10 cellular contexts compared by ENCODE assay signal in the genomic region with DNA sequence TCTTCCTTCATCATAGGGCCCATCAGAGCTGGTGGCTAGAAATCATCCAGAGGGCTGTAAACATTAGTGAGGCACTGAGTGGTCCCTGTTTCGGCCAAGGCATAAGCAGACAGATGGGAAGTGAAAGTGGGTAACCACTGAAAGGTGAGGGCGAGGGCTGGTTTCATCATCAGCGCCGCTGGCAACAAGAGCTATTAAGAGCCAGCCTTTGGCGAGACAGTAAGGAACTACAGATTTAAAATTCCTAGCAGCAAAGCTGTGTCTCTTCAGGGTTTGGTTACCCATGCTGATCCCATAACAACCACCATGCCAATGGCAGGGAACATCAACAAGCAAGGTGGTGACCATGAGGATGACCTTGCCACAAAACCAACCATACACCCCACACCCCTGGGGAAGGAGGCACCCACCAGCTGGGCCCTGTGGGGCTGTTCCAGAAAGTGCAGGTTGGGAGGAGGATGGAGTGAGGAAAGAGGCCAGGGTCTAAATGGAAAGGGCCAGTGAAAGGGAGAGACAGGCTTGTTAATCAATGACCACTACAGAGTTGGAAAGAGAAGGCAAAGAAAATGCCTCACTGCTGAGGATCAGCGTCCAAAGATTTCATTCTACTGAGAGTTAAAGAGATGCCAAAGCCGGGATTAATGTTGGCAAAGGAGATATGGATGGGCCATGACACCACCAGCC. TPM values are rescaled to one million over a fixed set of nuclear protein-coding genes. Genes with fewer than 3 reads are reported as not detected.
DNase-seq lines count a peak whose midpoint lies in the region; ATAC-seq and TF ChIP-seq lines count a peak whose summit lies in the region.
"Had no signal": no experiment of that assay in that cellular context is flagged by ENCODE, and none has a peak within 500 bp of the region (broad histone marks: within the 10 kb centered on the region; RNA-seq: fewer than 3 reads in every experiment).

No MANE protein-coding gene starts in this region.

- DNase-seq in CD8-positive, alpha-beta memory T cell: peak in 1 of 5 donors; percentile 41
- peak; percentile 46 for DNase-seq in GM19240 (ENCODE audit: insufficient read length, low spot score)
- DNase-seq in activated CD8-positive, alpha-beta T cell treated with anti-CD3 and anti-CD28 coated beads, Interleukin-2, amount 10 ng/mL, durations not matched to agents 7 days and 5 days: peak; percentile 55
- DNase-seq in stomach: no peak
- DNase-seq in nephron progenitor cell: no peak
- no peak for DNase-seq in uterus
- no peak for DNase-seq in right cardiac atrium
- DNase-seq: SJCRH30 had no signal

- no peak for TF ChIP-seq EP300 in stomach (IDR thresholded peaks at IDR 0.05)

- H3K27me3 ChIP-seq in CD8-positive, alpha-beta memory T cell (ENCODE audit: insufficient read depth, low read length, poor library complexity, severe bottlenecking): no peaks in the 10 kb centered on the region
- H3K27me3 ChIP-seq in stomach: peaks cover 0 to 5% (median 0%) of the 10 kb centered on the region in 3 donors
- no peaks in the 10 kb centered on the region for H3K27me3 ChIP-seq in uterus
- H3K27me3 ChIP-seq in right cardiac atrium (ENCODE audit: control insufficient read depth, insufficient read depth): no peaks in the 10 kb centered on the region

- peak overlapping the region; percentile 0 for H3K4me3 ChIP-seq in CD8-positive, alpha-beta memory T cell (ENCODE audit: low read length)
- H3K4me3 ChIP-seq in stomach (no peak overlapping the region), uterus (no peak overlapping the region), right cardiac atrium (ENCODE audit: low read length) (no peak overlapping the region)
- H3K4me3 ChIP-seq: SJCRH30, smooth muscle cell had no signal

- TF ChIP-seq CTCF in stomach (IDR thresholded peaks at IDR 0.05): no peak
- TF ChIP-seq CTCF in nephron progenitor cell (IDR thresholded peaks at IDR 0.05): no peak
- no peak for TF ChIP-seq CTCF in uterus (IDR thresholded peaks at IDR 0.05)

- ATAC-seq in HG03103 (IDR thresholded peaks at IDR 0.05; ENCODE audit: low read depth, unreplicated experiment): peak; percentile 57
- ATAC-seq in activated CD8-positive, alpha-beta T cell treated with anti-CD3 and anti-CD28 coated beads, Interleukin-2, amount 10 ng/mL, durations not matched to agents 7 days and 5 days: peak; percentile 47
- ATAC-seq in right cardiac atrium: no peak

- WGBS in stomach, 5 donors: 67 to 85% (median 84%) methylated on average over 7 of the region's 7 CpGs
- WGBS in right cardiac atrium: 89% methylated on average over 7 of the region's 7 CpGs

- intact Hi-C loops in stomach (cut with DNase I; ENCODE audit: low total_unique reads) (no loop called here), uterus (cut with DNase I; ENCODE audit: low total_unique reads) (no loop called here), right cardiac atrium (cut with DNase I) (no loop called here)

- H3K9me3 Mint-ChIP-seq in CD8-positive, alpha-beta memory T cell: no peaks in the 10 kb centered on the region
- H3K9me3 Mint-ChIP-seq in activated CD8-positive, alpha-beta T cell treated with anti-CD3 and anti-CD28 coated beads, Interleukin-2, amount 10 ng/mL, durations not matched to agents 7 days and 5 days (ENCODE audit: insufficient read depth): no peaks in the 10 kb centered on the region
- no peaks in the 10 kb centered on the region for H3K9me3 Mint-ChIP-seq in nephron progenitor cell

- peaks cover 0 to 5% (median 0%) of the 10 kb centered on the region in 3 donors for H3K36me3 Mint-ChIP-seq in CD8-positive, alpha-beta memory T cell
- H3K36me3 Mint-ChIP-seq in activated CD8-positive, alpha-beta T cell treated with anti-CD3 and anti-CD28 coated beads, Interleukin-2, amount 10 ng/mL, durations not matched to agents 7 days and 5 days (ENCODE audit: low read depth): peaks cover 6% of the 10 kb centered on the region
- H3K36me3 Mint-ChIP-seq in nephron progenitor cell (ENCODE audit: low read depth): no peaks in the 10 kb centered on the region

- CTCF ChIA-PET in CD8-positive, alpha-beta memory T cell (lab: Charles Lee): interaction anchor here (0.9 to 2.8 kb wide), 3 partner anchors 8 to 54 kb away, joined by 4 to 20 read pairs (median 5); no protein-coding TSS in a partner anchor
- CTCF ChIA-PET in activated CD8-positive, alpha-beta T cell treated with anti-CD3 and anti-CD28 coated beads, Interleukin-2, amount 10 ng/mL, durations not matched to agents 7 days and 5 days (lab: Charles Lee): interaction anchor here (1.0 to 15.2 kb wide), 5 partner anchors 8 to 248 kb away, joined by 3 to 335 read pairs (median 4); no protein-coding TSS in a partner anchor

- H3K4me1 ChIP-seq in CD8-positive, alpha-beta memory T cell (ENCODE audit: insufficient read depth, low read length): peaks cover 55% of the 10 kb centered on the region
- H3K4me1 ChIP-seq in stomach (peaks cover 0 to 19% (median 1%) of the 10 kb centered on the region in 4 donors), uterus (no peaks in the 10 kb centered on the region), right cardiac atrium (ENCODE audit: control insufficient read depth, insufficient read depth, low read length) (peaks cover 7% of the 10 kb centered on the region)

- peaks cover 0 to 3% of the 10 kb centered on the region in 2 donors for H3K27me3 Mint-ChIP-seq in CD8-positive, alpha-beta memory T cell
- peaks cover 13% of the 10 kb centered on the region for H3K27me3 Mint-ChIP-seq in activated CD8-positive, alpha-beta T cell treated with anti-CD3 and anti-CD28 coated beads, Interleukin-2, amount 10 ng/mL, durations not matched to agents 7 days and 5 days (ENCODE audit: low read depth)
- peaks cover 22% of the 10 kb centered on the region for H3K27me3 Mint-ChIP-seq in nephron progenitor cell (ENCODE audit: low read depth, poor library complexity)

- no peaks in the 10 kb centered on the region for H3K9me3 ChIP-seq in CD8-positive, alpha-beta memory T cell (ENCODE audit: low read length)
- H3K9me3 ChIP-seq in stomach (no peaks in the 10 kb centered on the region), uterus (no peaks in the 10 kb centered on the region), right cardiac atrium (ENCODE audit: control insufficient read depth, low read length) (no peaks in the 10 kb centered on the region)
- H3K9me3 ChIP-seq: SJCRH30 had no signal

- peaks cover 62 to 71% (median 66%) of the 10 kb centered on the region in 3 donors for H3K4me1 Mint-ChIP-seq in CD8-positive, alpha-beta memory T cell
- H3K4me1 Mint-ChIP-seq in activated CD8-positive, alpha-beta T cell treated with anti-CD3 and anti-CD28 coated beads, Interleukin-2, amount 10 ng/mL, durations not matched to agents 7 days and 5 days (ENCODE audit: low read depth): peaks cover 70% of the 10 kb centered on the region
- peaks cover 15% of the 10 kb centered on the region for H3K4me1 Mint-ChIP-seq in nephron progenitor cell

- H3K36me3 ChIP-seq in CD8-positive, alpha-beta memory T cell (ENCODE audit: insufficient read depth, low read length): no peaks in the 10 kb centered on the region
- H3K36me3 ChIP-seq in stomach: no peaks in the 10 kb centered on the region
- H3K36me3 ChIP-seq in uterus: no peaks in the 10 kb centered on the region
- H3K36me3 ChIP-seq: SJCRH30 had no signal

- POLR2A ChIA-PET in CD8-positive, alpha-beta memory T cell (lab: Charles Lee): interaction anchor here (0.6 to 1.0 kb wide), 2 partner anchors 8 to 100 kb away, joined by 3 to 4 read pairs; no protein-coding TSS in a partner anchor
- POLR2A ChIA-PET in activated CD8-positive, alpha-beta T cell treated with anti-CD3 and anti-CD28 coated beads, Interleukin-2, amount 10 ng/mL, durations not matched to agents 7 days and 5 days (lab: Charles Lee): interaction anchor here (2.9 kb wide), 1 partner anchor 9 kb away, joined by 25 read pairs; the partner anchor contains the start of gene SLC20A1

- H3K27ac Mint-ChIP-seq in CD8-positive, alpha-beta memory T cell: peak overlapping the region; percentile 26 to 99 (median 87)
- H3K27ac Mint-ChIP-seq in activated CD8-positive, alpha-beta T cell treated with anti-CD3 and anti-CD28 coated beads, Interleukin-2, amount 10 ng/mL, durations not matched to agents 7 days and 5 days: no peak overlapping the region
- no peak overlapping the region for H3K27ac Mint-ChIP-seq in nephron progenitor cell

- peak overlapping the region in 4 of 7 donors; percentile 40 to 89 (median 66) for H3K4me3 Mint-ChIP-seq in CD8-positive, alpha-beta memory T cell
- no peak overlapping the region for H3K4me3 Mint-ChIP-seq in activated CD8-positive, alpha-beta T cell treated with anti-CD3 and anti-CD28 coated beads, Interleukin-2, amount 10 ng/mL, durations not matched to agents 7 days and 5 days
- H3K4me3 Mint-ChIP-seq in nephron progenitor cell: no peak overlapping the region

- H3K27ac ChIP-seq in CD8-positive, alpha-beta memory T cell (ENCODE audit: low read depth, low read length): no peak overlapping the region
- H3K27ac ChIP-seq in stomach: no peak overlapping the region
- no peak overlapping the region for H3K27ac ChIP-seq in uterus
- H3K27ac ChIP-seq in right cardiac atrium (ENCODE audit: low read length): no peak overlapping the region
- H3K27ac ChIP-seq: SJCRH30 had no signal

- TF ChIP-seq POLR2A in stomach (IDR thresholded peaks at IDR 0.05) (no peak), uterus (IDR thresholded peaks at IDR 0.05) (no peak)

RNA-seq across cellular contexts. Expression of gene SLC20A1, which starts 9.0 kb away (rescaled TPM):
- 100 to 1,000 TPM; 102 to 105 TPM for total RNA-seq in CD8-positive, alpha-beta memory T cell
- polyA plus RNA-seq in CD8-positive, alpha-beta memory T cell: 68.0 TPM
- 100 to 1,000 TPM; 115 to 120 TPM for total RNA-seq in activated CD8-positive, alpha-beta T cell treated with anti-CD3 and anti-CD28 coated beads, Interleukin-2, amount 10 ng/mL, durations not matched to agents 7 days and 5 days
- 10 to 100 TPM; 17.5 to 63.8 (median 49.0) TPM for total RNA-seq in stomach
- 10 to 100 TPM in 1 of 3 donors, 1 to 10 TPM in 2; 9.0 to 11.3 (median 9.6) TPM for polyA plus RNA-seq in stomach
- 10 to 100 TPM; 11.5 to 30.6 (median 24.4) TPM for total RNA-seq in uterus
- 10 to 100 TPM; 14.2 to 24.2 (median 15.6) TPM for total RNA-seq in right cardiac atrium
- 8.6 TPM for polyA plus RNA-seq in right cardiac atrium

RNA-seq across cellular contexts. Expression of gene CHCHD5, which starts 52.3 kb away (rescaled TPM):
- total RNA-seq in CD8-positive, alpha-beta memory T cell: 10 to 100 TPM; 33.1 to 36.6 TPM
- polyA plus RNA-seq in CD8-positive, alpha-beta memory T cell: 41.8 TPM
- total RNA-seq in activated CD8-positive, alpha-beta T cell treated with anti-CD3 and anti-CD28 coated beads, Interleukin-2, amount 10 ng/mL, durations not matched to agents 7 days and 5 days: 10 to 100 TPM; 32.4 to 35.4 TPM
- total RNA-seq in stomach (100 to 1,000 TPM in 1 of 5 donors, 10 to 100 TPM in 3, 1 to 10 TPM in 1; 9.5 to 111 (median 28.0) TPM), uterus (10 to 100 TPM in 1 of 4 donors, 1 to 10 TPM in 2, not detected in 1; 6.5 to 22.6 (median 8.4) TPM), right cardiac atrium (10 to 100 TPM; 26.5 to 31.2 (median 29.6) TPM)
- polyA plus RNA-seq in stomach (10 to 100 TPM; 51.0 to 61.5 (median 59.7) TPM), right cardiac atrium (37.2 TPM)

Comparison
In these comparisons a context has a peak if more than half of its experiments do, and no peak if none do; other contexts are left out.
1. DNase-seq: peak in GM19240 (single experiment) and activated CD8-positive, alpha-beta T cell treated with anti-CD3 and anti-CD28 coated beads, Interleukin-2, amount 10 ng/mL, durations not matched to agents 7 days and 5 days (single experiment); none in stomach (single experiment), nephron progenitor cell (single experiment), uterus (0 of 2) and right cardiac atrium (0 of 3).
2. H3K27ac Mint-ChIP-seq: peak in CD8-positive, alpha-beta memory T cell (8 of 8); none in activated CD8-positive, alpha-beta T cell treated with anti-CD3 and anti-CD28 coated beads, Interleukin-2, amount 10 ng/mL, durations not matched to agents 7 days and 5 days (single experiment) and nephron progenitor cell (single experiment).
3. H3K4me3 Mint-ChIP-seq: peak in CD8-positive, alpha-beta memory T cell (4 of 7); none in activated CD8-positive, alpha-beta T cell treated with anti-CD3 and anti-CD28 coated beads, Interleukin-2, amount 10 ng/mL, durations not matched to agents 7 days and 5 days (single experiment) and nephron progenitor cell (single experiment).
4. ATAC-seq: peak in HG03103 (single experiment) and activated CD8-positive, alpha-beta T cell treated with anti-CD3 and anti-CD28 coated beads, Interleukin-2, amount 10 ng/mL, durations not matched to agents 7 days and 5 days (single experiment); none in right cardiac atrium (0 of 2).